25 cellular contexts compared by ENCODE assay signal in genomic region chr11:109986488-109986887, GRCh38.
DNase-seq lines count a peak whose midpoint lies in the region; ATAC-seq, FAIRE-seq and TF ChIP-seq lines count a peak whose summit lies in the region.
"Had no signal": no experiment of that assay in that cellular context is flagged by ENCODE, and none has a peak within 500 bp of the region (broad histone marks: within the 10 kb centered on the region; RNA-seq: fewer than 3 reads in every experiment).

No MANE protein-coding gene starts in this region.

- peaks cover 7% of the 10 kb centered on the region for H3K27me3 Mint-ChIP-seq in activated T-cell treated with anti-CD3 and anti-CD28 coated beads, Interleukin-2, amount 50 U/mL, for 4 hours (ENCODE audit: low read depth)
- peaks cover 14% of the 10 kb centered on the region for H3K27me3 Mint-ChIP-seq in stimulated activated naive CD8-positive, alpha-beta T cell treated with anti-CD3 and anti-CD28 coated beads, Interleukin-15, amount 100 ng/mL, for 72 hours

- peak; percentile 63 for FAIRE-seq in GM19239 (lab: Jason Lieb, UNC)
- FAIRE-seq: HTR-8/SVneo, K562 had no signal

- no peak for TF ChIP-seq CTCF in GM13977 (IDR thresholded peaks at IDR 0.05; ENCODE audit: extremely low read depth, insufficient read depth, missing control alignments)

- ATAC-seq in activated T-cell treated with anti-CD3 and anti-CD28 coated beads, Interleukin-2, amount 50 U/mL, for 4 hours: peak; percentile 40 to 63
- peak; percentile 37 for ATAC-seq in stimulated activated naive CD8-positive, alpha-beta T cell treated with anti-CD3 and anti-CD28 coated beads, Interleukin-15, amount 100 ng/mL, for 72 hours
- ATAC-seq: K562, Panc1 had no signal

- in situ Hi-C loops in GM13977 (cut with MboI; ENCODE audit: low pct_unique_long_range_greater_than_20kb, low sequenced_read_pairs, unreplicated experiment): no loop called here

- H3K4me1 Mint-ChIP-seq in activated T-cell treated with anti-CD3 and anti-CD28 coated beads, Interleukin-2, amount 50 U/mL, for 4 hours (ENCODE audit: low read depth): peaks cover 2% of the 10 kb centered on the region
- H3K4me1 Mint-ChIP-seq in stimulated activated naive CD8-positive, alpha-beta T cell treated with anti-CD3 and anti-CD28 coated beads, Interleukin-15, amount 100 ng/mL, for 72 hours: peaks cover 16% of the 10 kb centered on the region

- H3K4me3 Mint-ChIP-seq in activated T-cell treated with anti-CD3 and anti-CD28 coated beads, Interleukin-2, amount 50 U/mL, for 4 hours: no peak overlapping the region
- H3K4me3 Mint-ChIP-seq in stimulated activated naive CD8-positive, alpha-beta T cell treated with anti-CD3 and anti-CD28 coated beads, Interleukin-15, amount 100 ng/mL, for 72 hours: no peak overlapping the region
- H3K4me3 Mint-ChIP-seq: CD14-positive monocyte; CD8-positive, alpha-beta memory T cell; HFFc6 had no signal

- no peak for DNase-seq in activated T-cell treated with anti-CD3 and anti-CD28 coated beads, Interleukin-2, amount 50 U/mL, for 4 hours
- DNase-seq in activated T-cell treated with anti-CD3 and anti-CD28 coated beads for 4 hours: no peak
- DNase-seq in GM19239 (ENCODE audit: insufficient read length, low spot score): no peak
- peak; percentile 21 for DNase-seq in amniotic epithelial cell (ENCODE audit: low read depth)
- DNase-seq in stimulated activated naive CD8-positive, alpha-beta T cell treated with anti-CD3 and anti-CD28 coated beads, Interleukin-15, amount 100 ng/mL, for 72 hours: no peak
- no peak for DNase-seq in GM13977 (ENCODE audit: low spot score)
- DNase-seq in RPMI8226: no peak
- DNase-seq: BE2C; CD8-positive, alpha-beta memory T cell; DMS153; DND-41; GOT3; HFFc6; Kasumi-1; MV-4-11; NCI-H1105; NCI-H1436 treated with DMSO at 0.1 percent for 48 hours; NCI-H2029; NCI-H446 treated with DMSO at 0.1 percent for 48 hours; NCI-H526; SIG-M5 had no signal

- H3K9me3 Mint-ChIP-seq in activated T-cell treated with anti-CD3 and anti-CD28 coated beads, Interleukin-2, amount 50 U/mL, for 4 hours: no peaks in the 10 kb centered on the region
- H3K9me3 Mint-ChIP-seq in stimulated activated naive CD8-positive, alpha-beta T cell treated with anti-CD3 and anti-CD28 coated beads, Interleukin-15, amount 100 ng/mL, for 72 hours: no peaks in the 10 kb centered on the region
- H3K9me3 Mint-ChIP-seq: CD8-positive, alpha-beta memory T cell; HFFc6 had no signal

- H3K36me3 Mint-ChIP-seq in activated T-cell treated with anti-CD3 and anti-CD28 coated beads, Interleukin-2, amount 50 U/mL, for 4 hours (ENCODE audit: insufficient read depth): no peaks in the 10 kb centered on the region
- H3K36me3 Mint-ChIP-seq: CD14-positive monocyte; CD8-positive, alpha-beta memory T cell had no signal

- H3K27ac Mint-ChIP-seq in stimulated activated naive CD8-positive, alpha-beta T cell treated with anti-CD3 and anti-CD28 coated beads, Interleukin-15, amount 100 ng/mL, for 72 hours: no peak overlapping the region
- H3K27ac Mint-ChIP-seq: CD8-positive, alpha-beta memory T cell; HFFc6 had no signal
